In the genomic region with DNA sequence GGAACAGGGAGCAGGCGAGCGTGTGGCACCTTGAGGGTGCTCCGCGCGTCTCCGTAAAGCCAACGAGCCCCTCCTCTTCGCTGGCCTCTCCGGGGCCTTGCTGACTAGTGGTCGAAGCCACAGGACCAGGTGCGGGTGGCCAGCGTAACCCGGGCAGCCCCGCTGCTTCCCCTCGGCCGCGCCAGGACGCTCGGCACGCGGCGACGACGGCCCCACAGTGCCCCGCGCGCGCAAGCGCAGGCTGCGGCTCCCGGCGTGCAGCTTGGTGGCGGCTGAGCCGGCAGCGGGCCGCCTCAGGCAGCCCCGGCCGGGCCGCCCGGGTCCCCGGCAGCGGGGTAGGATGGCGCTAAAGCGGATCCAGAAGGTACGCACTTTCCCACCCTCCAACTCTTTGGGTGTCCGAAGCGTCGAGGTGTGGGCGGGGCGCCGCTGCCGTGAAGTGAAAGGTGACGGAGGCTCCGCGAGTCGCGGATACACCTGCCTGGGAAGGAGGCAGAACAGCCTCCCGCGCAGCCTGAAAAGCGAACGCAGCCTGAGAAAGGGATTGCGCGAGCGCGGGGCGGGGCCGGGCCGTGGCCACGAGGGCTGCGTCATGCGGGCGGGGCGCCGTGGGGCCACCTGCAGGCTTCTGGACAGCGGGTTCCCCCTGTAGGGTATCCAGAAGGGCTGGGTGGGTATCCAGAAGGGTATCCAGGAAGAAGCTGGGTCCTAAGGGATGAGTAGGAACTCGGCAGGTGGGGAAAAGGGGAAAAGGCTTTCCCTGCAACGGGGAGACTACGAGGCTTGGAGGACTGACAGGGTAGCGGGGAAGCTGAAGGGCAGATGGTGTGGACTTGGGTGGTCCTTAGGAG, we compare ENCODE assay signal across 8 cellular contexts. TPM values are rescaled to one million over a fixed set of nuclear protein-coding genes. Genes with fewer than 3 reads are reported as not detected.
A peak's percentile ranks its signal among the peaks of the same experiment; 100 is the strongest.
DNase-seq lines count a peak whose midpoint lies in the region; ATAC-seq and TF ChIP-seq lines count a peak whose summit lies in the region.

A gene (plus strand): TSS at position 244 of the 851 bp plus-strand sequence. CDS start 97 bp downstream, at position 341.

- no peaks in the 10 kb centered on the region for H4K20me1 ChIP-seq in MM.1S (ENCODE audit: insufficient read depth, low read length)

- peak within 1 kb of the TSS; percentile 98 for H2AFZ ChIP-seq in MM.1S (ENCODE audit: low read length)

- peaks cover 7% of the 10 kb centered on the region; the same call in 1 of the 2 replicates for H3K79me2 ChIP-seq in MM.1S (ENCODE audit: low read length)

- H3K9ac ChIP-seq in MM.1S (ENCODE audit: low read length), result peak within 1 kb of the TSS; percentile 89

- TF ChIP-seq CTCF in GM06990 (IDR thresholded peaks at IDR 0.05; ENCODE audit: insufficient read depth, low read length, poor library complexity, severe bottlenecking), result peak; percentile 12
- peak; percentile 6; the same call in 1 of the 2 replicates for TF ChIP-seq CTCF in MM.1S (IDR thresholded peaks at IDR 0.05; ENCODE audit: low read length)
- TF ChIP-seq CTCF in gastroesophageal sphincter (IDR thresholded peaks at IDR 0.05), result peak in 2 of 4 experiments; percentile 17 to 43
- no peak for TF ChIP-seq CTCF in suprapubic skin (IDR thresholded peaks at IDR 0.05)

- H3K36me3 ChIP-seq in GM06990 (ENCODE audit: control insufficient read depth, insufficient read depth, low read length) (no peaks in the 10 kb centered on the region), MM.1S (replicated peaks; ENCODE audit: insufficient read depth, low read length) (no peaks in the 10 kb centered on the region), gastroesophageal sphincter (no peaks in the 10 kb centered on the region), suprapubic skin (no peaks in the 10 kb centered on the region)

- no peaks in the 10 kb centered on the region for H3K9me3 ChIP-seq in MM.1S (replicated peaks; ENCODE audit: insufficient read depth, low read length)
- H3K9me3 ChIP-seq in gastroesophageal sphincter, result no peaks in the 10 kb centered on the region
- no peaks in the 10 kb centered on the region for H3K9me3 ChIP-seq in suprapubic skin

- H3K4me3 ChIP-seq in GM06990 (replicated peaks; ENCODE audit: low read depth, low read length), result peak within 1 kb of the TSS; percentile 87
- peak within 1 kb of the TSS; percentile 88 for H3K4me3 ChIP-seq in MM.1S (ENCODE audit: low read length)
- peak within 1 kb of the TSS; percentile 51 to 74 for H3K4me3 ChIP-seq in gastroesophageal sphincter
- H3K4me3 ChIP-seq in suprapubic skin, result peak within 1 kb of the TSS; percentile 68

- H3K9me2 ChIP-seq in MM.1S (replicated peaks; ENCODE audit: insufficient read depth, low read length), result no peaks in the 10 kb centered on the region

- H3K27ac ChIP-seq in MM.1S (ENCODE audit: low read length), result peak within 1 kb of the TSS; percentile 92
- peak within 1 kb of the TSS; percentile 84 to 98 (median 94) for H3K27ac ChIP-seq in gastroesophageal sphincter
- H3K27ac ChIP-seq in suprapubic skin, result peak within 1 kb of the TSS; percentile 94

- peaks cover 10% of the 10 kb centered on the region for H3F3A ChIP-seq in MM.1S (ENCODE audit: insufficient read depth, low read length)

- TF ChIP-seq POLR2A in gastroesophageal sphincter (IDR thresholded peaks at IDR 0.05), result peak; percentile 98
- TF ChIP-seq POLR2A in suprapubic skin (IDR thresholded peaks at IDR 0.05), result peak; percentile 91 to 95

- H3K27me3 ChIP-seq in GM06990 (replicated peaks; ENCODE audit: control insufficient read depth, insufficient read depth, low read length), result no peaks in the 10 kb centered on the region
- H3K27me3 ChIP-seq in MM.1S (replicated peaks; ENCODE audit: insufficient read depth, low read length), result no peaks in the 10 kb centered on the region
- H3K27me3 ChIP-seq in gastroesophageal sphincter, result no peaks in the 10 kb centered on the region
- no peaks in the 10 kb centered on the region for H3K27me3 ChIP-seq in suprapubic skin

- TF ChIP-seq EP300 in gastroesophageal sphincter (IDR thresholded peaks at IDR 0.05), result no peak
- TF ChIP-seq EP300 in suprapubic skin (IDR thresholded peaks at IDR 0.05), result no peak

- H3K4me1 ChIP-seq in MM.1S (ENCODE audit: low read length) (no peaks in the 10 kb centered on the region), gastroesophageal sphincter (peaks cover 0 to 29% (median 10%) of the 10 kb centered on the region in 3 donors), suprapubic skin (peaks cover 14% of the 10 kb centered on the region)

- peak within 1 kb of the TSS; percentile 97 for H3K4me2 ChIP-seq in MM.1S (ENCODE audit: low read depth, low read length)

- WGBS in gastroesophageal sphincter (ENCODE audit: low coverage in 1 of 2), 2 donors, result 0% methylated on average over 2 to 5 of the region's 79 CpGs
- under 1% methylated on average over 29 of the region's 79 CpGs for WGBS in suprapubic skin

- peak; percentile 95 for ATAC-seq in gastroesophageal sphincter

- DNase-seq in GM06990 (ENCODE audit: extremely low read depth, insufficient read length) (peak; percentile 92), HCEC 1CT (peak; percentile 49), MM.1S (peak; percentile 94), SK-N-DZ (ENCODE audit: low spot score) (peak; percentile 83), nucleus accumbens (lab: John Stamatoyannopoulos, UW) (peak; percentile 51 to 93 (median 81)), suprapubic skin (ENCODE audit: low spot score in 2 of 2) (peak; percentile 89 to 92)
- DNase-seq in activated naive CD4-positive, alpha-beta T cell treated with Interleukin-2 at 50 U/mL for 16 hours, result peak; percentile 93

RNA-seq across cellular contexts. Expression of the gene that starts here (rescaled TPM):
- 14.3 and 20.9 TPM in 2 replicates for polyA plus RNA-seq in SK-N-DZ (2014; cell fraction: cytosol; rRNA removed)
- polyA plus RNA-seq in SK-N-DZ (2014; cell fraction: nucleus; rRNA removed), result 1.9 and 13.7 TPM in 2 replicates
- 10 to 100 TPM; 22.7 to 38.3 (median 28.5) TPM for total RNA-seq in gastroesophageal sphincter
- 10 to 100 TPM; 13.6 to 29.1 (median 17.2) TPM for total RNA-seq in suprapubic skin

Comparison
In these comparisons a context has a peak if more than half of its experiments do, and no peak if none do; other contexts are left out.
1. Peak in every context shown above with its lines: DNase-seq, ATAC-seq, H3K4me3 ChIP-seq and H3K27ac ChIP-seq.
2. CTCF ChIP-seq: peak in GM06990 (single experiment) and MM.1S (single experiment); none in suprapubic skin (0 of 2).